8 cellular contexts compared by ENCODE assay signal in genomic region chr2:100730290-100730868, GRCh38.
DNase-seq lines count a peak whose midpoint lies in the region; ATAC-seq and TF ChIP-seq lines count a peak whose summit lies in the region.

No MANE protein-coding gene starts in this region.

- H2BK120ac ChIP-seq in mesenchymal stem cell (ENCODE audit: low read depth, low read length) = no peak overlapping the region

- H3K36me3 Mint-ChIP-seq in T-cell = no peaks in the 10 kb centered on the region

- H3K9ac ChIP-seq in mesenchymal stem cell (ENCODE audit: low read length) = no peak overlapping the region

- WGBS in mesenchymal stem cell = 53% methylated on average over 5 of the region's 6 CpGs

- H3K4me2 ChIP-seq in mesenchymal stem cell (ENCODE audit: low read length, poor library complexity, severe bottlenecking) = no peak overlapping the region

- peaks cover 16 to 21% of the 10 kb centered on the region in 2 donors for H3K27me3 Mint-ChIP-seq in T-cell

- POLR2A ChIA-PET in T-cell (lab: Charles Lee) = no interaction called here

- H3K27ac Mint-ChIP-seq in T-cell = no peak overlapping the region

- H3K27me3 ChIP-seq in mesenchymal stem cell (ENCODE audit: control insufficient read depth in 1 of 2, insufficient read depth in 1 of 2, low read length in 2 of 2) = no peaks in the 10 kb centered on the region

- no peak overlapping the region for H2AFZ ChIP-seq in mesenchymal stem cell (ENCODE audit: low read depth, low read length)

- no peak overlapping the region for H4K8ac ChIP-seq in mesenchymal stem cell (ENCODE audit: low read length)

- ATAC-seq in T-cell (replicated peaks in 1 of 4) = peak in 1 of 4 experiments; percentile 50

- TF ChIP-seq CTCF in AG09319 (IDR thresholded peaks at IDR 0.05; ENCODE audit: low read depth, low read length) (peak; percentile 87), HFF-Myc (IDR thresholded peaks at IDR 0.05; ENCODE audit: low read depth, low read length, missing control alignments) (peak; percentile 79), choroid plexus epithelial cell (conservative IDR thresholded peaks at IDR 0.05; ENCODE audit: low read depth, low read length) (peak; percentile 96)

- no peak overlapping the region for H2BK5ac ChIP-seq in mesenchymal stem cell (ENCODE audit: low read depth, low read length, poor library complexity, severe bottlenecking)

- no peak overlapping the region for H3K23ac ChIP-seq in mesenchymal stem cell (ENCODE audit: low read length in 2 of 2)

- no peak overlapping the region for H4K91ac ChIP-seq in mesenchymal stem cell (ENCODE audit: low read length)

- no peak overlapping the region for H2BK12ac ChIP-seq in mesenchymal stem cell (ENCODE audit: low read length in 2 of 2)

- H3K4ac ChIP-seq in mesenchymal stem cell (ENCODE audit: low read depth in 1 of 2, low read length in 2 of 2) = no peak overlapping the region

- no peaks in the 10 kb centered on the region for H3K36me3 ChIP-seq in mesenchymal stem cell (ENCODE audit: control insufficient read depth in 1 of 2, insufficient read depth in 2 of 2, low read depth in 1 of 2, low read length in 2 of 2)

- no peak overlapping the region for H2BK15ac ChIP-seq in mesenchymal stem cell (ENCODE audit: low read depth, poor library complexity, severe bottlenecking)

- no peak overlapping the region for H3K18ac ChIP-seq in mesenchymal stem cell (ENCODE audit: low read depth in 1 of 2, low read length in 2 of 2)

- H3K9me3 ChIP-seq in mesenchymal stem cell (ENCODE audit: control insufficient read depth, low read length) = no peaks in the 10 kb centered on the region

- H3K27ac ChIP-seq in mesenchymal stem cell (ENCODE audit: low read length, poor library complexity, severe bottlenecking) = no peak overlapping the region

- no peaks in the 10 kb centered on the region for H3K79me1 ChIP-seq in mesenchymal stem cell (replicated peaks; ENCODE audit: low read length, poor library complexity, severe bottlenecking)

- DNase-seq in AG09319 (ENCODE audit: extremely low read depth, low read depth) (peak; percentile 52), HFF-Myc (ENCODE audit: extremely low read depth, low read depth) (peak; percentile 47), T-cell (peak in 26 of 34 experiments; percentile 5 to 43 (median 24)), choroid plexus epithelial cell (ENCODE audit: low read depth) (peak; percentile 89), mesenchymal stem cell (peak; percentile 78), ureter (ENCODE audit: low spot score) (peak; percentile 60), NCI-H1092 treated with DMSO at 0.1 percent for 48 hours (lab: John Stamatoyannopoulos, UW) (no peak), NCI-H146 treated with DMSO at 0.1 percent for 48 hours (lab: John Stamatoyannopoulos, UW; ENCODE audit: unreplicated experiment) (no peak)

- H3K14ac ChIP-seq in mesenchymal stem cell (ENCODE audit: low read length in 2 of 2) = no peak overlapping the region

- no peak overlapping the region for H3K4me3 Mint-ChIP-seq in T-cell

- H3K9me3 Mint-ChIP-seq in T-cell = peaks cover 0 to 13% (median 4%) of the 10 kb centered on the region in 3 donors

- H3K4me1 Mint-ChIP-seq in T-cell = no peaks in the 10 kb centered on the region

- no peaks in the 10 kb centered on the region for H3K4me1 ChIP-seq in mesenchymal stem cell (ENCODE audit: control insufficient read depth, insufficient read depth, low read depth, low read length)

- no peak overlapping the region for H2AK5ac ChIP-seq in mesenchymal stem cell (ENCODE audit: low read length, severe bottlenecking)

- CTCF ChIA-PET in T-cell (lab: Charles Lee) = interaction anchor here (0.6 to 1.9 kb wide), 4 partner anchors 120 to 255 kb away, joined by 3 to 5 read pairs (median 4); no protein-coding TSS in a partner anchor

- H3K4me3 ChIP-seq in HFF-Myc (replicated peaks; ENCODE audit: low read depth, low read length) (no peak overlapping the region), choroid plexus epithelial cell (ENCODE audit: low read depth, low read length) (no peak overlapping the region), mesenchymal stem cell (ENCODE audit: insufficient read depth in 1 of 2, low read depth in 1 of 2, low read length in 2 of 2) (no peak overlapping the region)

Comparison
In these comparisons a context has a peak if more than half of its experiments do, and no peak if none do; other contexts are left out.
1. DNase-seq: peak in AG09319 (single experiment), HFF-Myc (single experiment), T-cell (26 of 34), choroid plexus epithelial cell (single experiment), mesenchymal stem cell (single experiment) and ureter (single experiment); none in NCI-H1092 treated with DMSO at 0.1 percent for 48 hours (single experiment) and NCI-H146 treated with DMSO at 0.1 percent for 48 hours (single experiment).
2. Peak in every context shown above with its lines, with median percentiles within 50 percentile points of each other: CTCF ChIP-seq.